Comparison of ENCODE assay signal across 8 cellular contexts in genomic region chr1:165828581-165829329, GRCh38. TPM values are rescaled to one million over a fixed set of nuclear protein-coding genes. Genes with fewer than 3 reads are reported as not detected.
DNase-seq lines count a peak whose midpoint lies in the region; ATAC-seq and TF ChIP-seq lines count a peak whose summit lies in the region.

No MANE protein-coding gene starts in this region.

- CTCF ChIA-PET in naive thymus-derived CD4-positive, alpha-beta T cell (lab: Charles Lee) = no interaction called here

- H3K9me3 ChIP-seq in naive thymus-derived CD4-positive, alpha-beta T cell (ENCODE audit: control insufficient read depth in 2 of 3, low read length in 3 of 3) = no peaks in the 10 kb centered on the region
- H3K9me3 ChIP-seq in uterus = no peaks in the 10 kb centered on the region

- no peaks in the 10 kb centered on the region for H3K27me3 ChIP-seq in naive thymus-derived CD4-positive, alpha-beta T cell (ENCODE audit: control insufficient read depth in 2 of 2, insufficient read depth in 2 of 2, low read length in 2 of 2)
- no peaks in the 10 kb centered on the region for H3K27me3 ChIP-seq in uterus

- H3K27ac Mint-ChIP-seq in naive thymus-derived CD4-positive, alpha-beta T cell = peak overlapping the region in 8 of 9 donors; percentile 2 to 85 (median 48)

- peak; percentile 12 for ATAC-seq in GM18873 (IDR thresholded peaks at IDR 0.05; ENCODE audit: low FRiP score, unreplicated experiment)
- peak; percentile 11 for ATAC-seq in HG03378 (IDR thresholded peaks at IDR 0.05; ENCODE audit: unreplicated experiment)
- ATAC-seq in naive thymus-derived CD4-positive, alpha-beta T cell = no peak

- POLR2A ChIA-PET in naive thymus-derived CD4-positive, alpha-beta T cell (lab: Charles Lee) = interaction anchor here (0.8 to 1.9 kb wide), 2 partner anchors 12 to 60 kb away, joined by 3 to 10 read pairs; partner anchors contain the start of gene TMCO1

- peak overlapping the region; percentile 85 to 95 (median 92) for H3K4me3 Mint-ChIP-seq in naive thymus-derived CD4-positive, alpha-beta T cell

- no peak for TF ChIP-seq CTCF in fibroblast of pulmonary artery (IDR thresholded peaks at IDR 0.05; ENCODE audit: low read length, missing control alignments)
- no peak for TF ChIP-seq CTCF in uterus (IDR thresholded peaks at IDR 0.05)

- no peak for TF ChIP-seq POLR2A in uterus (IDR thresholded peaks at IDR 0.05)

- H3K36me3 ChIP-seq in naive thymus-derived CD4-positive, alpha-beta T cell (ENCODE audit: control insufficient read depth in 2 of 3, insufficient read depth in 3 of 3, low read length in 3 of 3) = no peaks in the 10 kb centered on the region
- no peaks in the 10 kb centered on the region for H3K36me3 ChIP-seq in uterus

- H3K9me3 Mint-ChIP-seq in naive thymus-derived CD4-positive, alpha-beta T cell = peaks cover 0 to 3% (median 0%) of the 10 kb centered on the region in 11 donors

- peaks cover 9 to 12% of the 10 kb centered on the region in 2 donors for H3K4me1 ChIP-seq in naive thymus-derived CD4-positive, alpha-beta T cell (ENCODE audit: control insufficient read depth in 2 of 2, insufficient read depth in 2 of 2, low read length in 2 of 2)
- no peaks in the 10 kb centered on the region for H3K4me1 ChIP-seq in uterus

- intact Hi-C loops in naive thymus-derived CD4-positive, alpha-beta T cell (cut with micrococcal nuclease) = loop anchor here (1.0 to 5.0 kb wide), 10 partner anchors 7 to 231 kb away; partner anchors contain the start of genes ALDH9A1 (in 1 of the 2) and MGST3 (in 1 of the 2)
- intact Hi-C loops in uterus (cut with DNase I; ENCODE audit: low total_unique reads) = no loop called here

- peaks cover 5 to 35% (median 19%) of the 10 kb centered on the region in 7 donors for H3K4me1 Mint-ChIP-seq in naive thymus-derived CD4-positive, alpha-beta T cell

- peaks cover 0 to 16% (median 3%) of the 10 kb centered on the region in 5 donors for H3K27me3 Mint-ChIP-seq in naive thymus-derived CD4-positive, alpha-beta T cell

- H3K4me3 ChIP-seq in fibroblast of pulmonary artery (replicated peaks; ENCODE audit: low read depth, low read length) = peak overlapping the region; percentile 86
- peak overlapping the region; percentile 77 for H3K4me3 ChIP-seq in naive thymus-derived CD4-positive, alpha-beta T cell (ENCODE audit: low read length)
- peak overlapping the region; percentile 41 to 61 for H3K4me3 ChIP-seq in uterus

- peaks cover 0 to 7% (median 0%) of the 10 kb centered on the region in 5 donors for H3K36me3 Mint-ChIP-seq in naive thymus-derived CD4-positive, alpha-beta T cell

- peak; percentile 45 for DNase-seq in CD1c-positive myeloid dendritic cell (ENCODE audit: extremely low spot score)
- DNase-seq in NCI-H460 (ENCODE audit: extremely low read depth, low read depth) = peak; percentile 84
- DNase-seq in activated CD8-positive, alpha-beta memory T cell treated with anti-CD3 and anti-CD28 coated beads, Interleukin-2, amount 50 U/mL, for 48 hours = peak; percentile 66
- DNase-seq in fibroblast of pulmonary artery (ENCODE audit: low read depth) = peak; percentile 85
- peak in 2 of 9 donors; percentile 11 to 31 for DNase-seq in naive thymus-derived CD4-positive, alpha-beta T cell
- peak; percentile 30 for DNase-seq in uterus

- H3K27ac ChIP-seq in naive thymus-derived CD4-positive, alpha-beta T cell (ENCODE audit: low read depth, low read length) = no peak overlapping the region
- peak overlapping the region; percentile 86 to 91 for H3K27ac ChIP-seq in uterus

RNA-seq across cellular contexts. Expression of gene UCK2, which starts 1.3 kb away (rescaled TPM):
- 215 and 219 TPM in 2 replicates for total RNA-seq in NCI-H460 (2014; rRNA removed; shearing (Covaris generic))
- 149 and 160 TPM in 2 replicates for polyA plus RNA-seq in NCI-H460 (2014; cell fraction: nucleus; rRNA removed)
- 10 to 100 TPM in 1 of 5 experiments, 1 to 10 TPM in 2, under 1 TPM in 2; 0.89 to 32.7 (median 1.2) TPM for total RNA-seq in naive thymus-derived CD4-positive, alpha-beta T cell
- polyA plus RNA-seq in naive thymus-derived CD4-positive, alpha-beta T cell = 1 to 10 TPM; 1.0 to 1.2 TPM
- total RNA-seq in uterus = 10 to 100 TPM in 3 of 4 donors, 1 to 10 TPM in 1; 3.5 to 34.1 (median 25.7) TPM
